ENCODE assay signal across 12 cellular contexts in the genomic region with DNA sequence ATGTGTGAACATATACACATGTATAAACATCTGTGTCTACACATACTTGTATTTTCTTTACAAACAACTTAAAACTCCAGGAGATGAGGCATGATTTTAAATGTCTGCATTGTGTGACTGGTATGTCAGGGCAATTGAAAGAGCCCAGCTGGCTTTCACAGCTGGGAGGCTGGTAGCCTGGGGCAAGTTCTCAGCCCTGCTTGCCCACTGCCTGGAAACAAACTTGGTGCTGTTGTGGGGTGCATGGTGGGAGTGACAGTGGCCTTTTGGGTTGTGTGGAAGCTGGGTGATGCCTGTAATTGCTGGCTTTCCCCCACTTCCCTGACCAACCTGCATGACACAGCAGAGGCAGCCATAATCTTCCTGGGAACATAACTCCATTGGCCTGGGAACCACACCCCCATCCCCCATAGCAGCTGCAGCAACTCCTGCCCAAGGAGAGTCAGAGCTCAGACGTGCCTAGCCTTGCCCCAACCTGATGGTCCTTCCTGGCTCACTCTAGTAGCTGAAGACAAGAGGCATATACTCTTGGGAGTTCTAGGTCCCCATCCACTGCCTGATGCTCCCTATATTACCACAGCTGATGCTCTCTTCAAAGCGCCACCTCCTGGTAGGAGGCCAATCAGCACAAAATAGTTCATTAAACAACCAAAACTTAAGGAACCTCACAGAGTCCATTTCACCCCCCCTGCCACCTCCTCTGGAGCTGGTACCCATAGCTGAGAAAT.
DNase-seq lines count a peak whose midpoint lies in the region; ATAC-seq and TF ChIP-seq lines count a peak whose summit lies in the region.
"Had no signal": no experiment of that assay in that cellular context is flagged by ENCODE, and none has a peak within 500 bp of the region (broad histone marks: within the 10 kb centered on the region; RNA-seq: fewer than 3 reads in every experiment).

No MANE protein-coding gene starts in this region.

- H3K27me3 Mint-ChIP-seq in GM23338 (ENCODE audit: insufficient read depth, low read depth, poor library complexity), result peaks cover 5% of the 10 kb centered on the region

- H3K9ac ChIP-seq in DND-41 (ENCODE audit: low read depth, low read length), result no peak overlapping the region

- no peaks in the 10 kb centered on the region for H3K36me3 ChIP-seq in DND-41 (ENCODE audit: insufficient read depth, low read length)
- no peaks in the 10 kb centered on the region for H3K36me3 ChIP-seq in GM23338 (ENCODE audit: insufficient read depth)
- no peaks in the 10 kb centered on the region for H3K36me3 ChIP-seq in MG63
- H3K36me3 ChIP-seq: adrenal gland, right atrium auricular region had no signal

- TF ChIP-seq CTCF in DND-41 (IDR thresholded peaks at IDR 0.05; ENCODE audit: borderline replicate concordance, extremely low read depth, low read length, poor library complexity, severe bottlenecking), result peak; percentile 48
- TF ChIP-seq CTCF in GM23338 (conservative IDR thresholded peaks at IDR 0.05; ENCODE audit: low read depth in 2 of 2), result peak; percentile 61 to 64

- peak; percentile 57; the same call in 2 of the 3 replicates for ATAC-seq in DND-41 (ENCODE audit: insufficient read depth, low read depth)
- no peak; the same call in 2 of the 3 replicates for ATAC-seq in GM23338

- peaks cover 32% of the 10 kb centered on the region for H3K36me3 Mint-ChIP-seq in GM23338 (ENCODE audit: low read depth)

- H3K4me3 ChIP-seq in DND-41 (ENCODE audit: low read depth in 1 of 2, low read length in 2 of 2) (no peak overlapping the region), GM23338 (no peak overlapping the region), MG63 (no peak overlapping the region)
- H3K4me3 ChIP-seq: adrenal gland, right atrium auricular region had no signal

- H3K4me1 ChIP-seq in DND-41 (ENCODE audit: insufficient read depth, low read length), result no peaks in the 10 kb centered on the region
- H3K4me1 ChIP-seq in GM23338 (ENCODE audit: insufficient read depth), result peaks cover 8% of the 10 kb centered on the region
- H3K4me1 ChIP-seq: adrenal gland had no signal

- H3K4me1 Mint-ChIP-seq in GM23338, result peaks cover 8% of the 10 kb centered on the region

- in situ Hi-C loops in SK-MEL-5 (cut with HindIII; ENCODE audit: low pct_unique_long_range_greater_than_20kb, low sequenced_read_pairs), result no loop called here

- H3K27ac Mint-ChIP-seq in GM23338, result no peak overlapping the region; the same call in 1 of the 2 replicates

- H4K20me1 ChIP-seq in DND-41 (ENCODE audit: insufficient read depth, low read length) (no peaks in the 10 kb centered on the region), GM23338 (replicated peaks; ENCODE audit: insufficient read depth) (no peaks in the 10 kb centered on the region)

- H3K9me2 ChIP-seq in GM23338 (ENCODE audit: insufficient read depth), result 0 out of 2 replicates have a peak, but pooled peaks cover 4% of the 10 kb centered on the region

- peak; percentile 8 for DNase-seq in DND-41
- DNase-seq in GM23338 (ENCODE audit: low spot score), result peak; percentile 61
- DNase-seq in SK-MEL-5 (ENCODE audit: low read depth, low spot score), result peak; percentile 24
- peak; percentile 13 for DNase-seq in foreskin melanocyte
- no peak for DNase-seq in HuH-7 (ENCODE audit: low spot score)
- DNase-seq in NCI-H1092 treated with DMSO at 0.1 percent for 48 hours (lab: John Stamatoyannopoulos, UW), result no peak
- DNase-seq in MG63, result no peak
- DNase-seq: adrenal gland; effector CD8-positive, alpha-beta T cell; NCI-H510A; trophoblast cell had no signal

- H3K27ac ChIP-seq in DND-41 (ENCODE audit: low read length), result no peak overlapping the region
- no peak overlapping the region for H3K27ac ChIP-seq in GM23338 (ENCODE audit: low read depth)
- H3K27ac ChIP-seq: adrenal gland, right atrium auricular region had no signal

- H3K9me3 ChIP-seq in DND-41 (ENCODE audit: insufficient read depth, low read length, severe bottlenecking) (no peaks in the 10 kb centered on the region), MG63 (no peaks in the 10 kb centered on the region)
- H3K9me3 ChIP-seq: adrenal gland, right atrium auricular region had no signal

- peaks cover 18% of the 10 kb centered on the region; the same call in 2 of the 3 replicates for H3K9me3 Mint-ChIP-seq in GM23338

- no peaks in the 10 kb centered on the region for H3F3A ChIP-seq in GM23338 (replicated peaks; ENCODE audit: low read depth)

- no peak overlapping the region for H3K4me3 Mint-ChIP-seq in GM23338

- H3K27me3 ChIP-seq in DND-41 (ENCODE audit: insufficient read depth, low read length, poor library complexity) (no peaks in the 10 kb centered on the region), GM23338 (ENCODE audit: insufficient read depth) (no peaks in the 10 kb centered on the region), MG63 (no peaks in the 10 kb centered on the region)
- H3K27me3 ChIP-seq: adrenal gland, right atrium auricular region had no signal

- H2AFZ ChIP-seq in DND-41 (ENCODE audit: low read depth, low read length), result no peak overlapping the region
- H2AFZ ChIP-seq in GM23338, result no peak overlapping the region

- no peaks in the 10 kb centered on the region for H3K79me2 ChIP-seq in DND-41 (ENCODE audit: insufficient read depth, low read length)
- H3K79me2 ChIP-seq in GM23338 (replicated peaks; ENCODE audit: insufficient read depth), result no peaks in the 10 kb centered on the region

- no peak overlapping the region for H3K4me2 ChIP-seq in DND-41 (ENCODE audit: insufficient read depth, low read length)
- H3K4me2 ChIP-seq in GM23338, result no peak overlapping the region

TF ChIP-seq in GM23338, 12 proteins besides CTCF, POLR2A, EP300 and RAD21 (continues in another document):
- TF ChIP-seq EZH2phosphoT487 (IDR thresholded peaks at IDR 0.05; ENCODE audit: unreplicated experiment) (no peak), CREB1 (CRISPR knock-in tag; IDR thresholded peaks at IDR 0.05; ENCODE audit: low read depth) (no peak), POLR2AphosphoS5 (IDR thresholded peaks at IDR 0.05; ENCODE audit: low read depth) (no peak), JUNB (IDR thresholded peaks at IDR 0.05; ENCODE audit: unreplicated experiment) (no peak), ZNF331 (CRISPR knock-in tag; IDR thresholded peaks at IDR 0.05; ENCODE audit: low read depth) (no peak), NANOG (IDR thresholded peaks at IDR 0.05; ENCODE audit: borderline replicate concordance) (no peak), STAT1 (IDR thresholded peaks at IDR 0.05; ENCODE audit: unreplicated experiment) (no peak), ZNF114 (CRISPR knock-in tag; IDR thresholded peaks at IDR 0.05) (no peak)
- TF ChIP-seq, protein P1, sequence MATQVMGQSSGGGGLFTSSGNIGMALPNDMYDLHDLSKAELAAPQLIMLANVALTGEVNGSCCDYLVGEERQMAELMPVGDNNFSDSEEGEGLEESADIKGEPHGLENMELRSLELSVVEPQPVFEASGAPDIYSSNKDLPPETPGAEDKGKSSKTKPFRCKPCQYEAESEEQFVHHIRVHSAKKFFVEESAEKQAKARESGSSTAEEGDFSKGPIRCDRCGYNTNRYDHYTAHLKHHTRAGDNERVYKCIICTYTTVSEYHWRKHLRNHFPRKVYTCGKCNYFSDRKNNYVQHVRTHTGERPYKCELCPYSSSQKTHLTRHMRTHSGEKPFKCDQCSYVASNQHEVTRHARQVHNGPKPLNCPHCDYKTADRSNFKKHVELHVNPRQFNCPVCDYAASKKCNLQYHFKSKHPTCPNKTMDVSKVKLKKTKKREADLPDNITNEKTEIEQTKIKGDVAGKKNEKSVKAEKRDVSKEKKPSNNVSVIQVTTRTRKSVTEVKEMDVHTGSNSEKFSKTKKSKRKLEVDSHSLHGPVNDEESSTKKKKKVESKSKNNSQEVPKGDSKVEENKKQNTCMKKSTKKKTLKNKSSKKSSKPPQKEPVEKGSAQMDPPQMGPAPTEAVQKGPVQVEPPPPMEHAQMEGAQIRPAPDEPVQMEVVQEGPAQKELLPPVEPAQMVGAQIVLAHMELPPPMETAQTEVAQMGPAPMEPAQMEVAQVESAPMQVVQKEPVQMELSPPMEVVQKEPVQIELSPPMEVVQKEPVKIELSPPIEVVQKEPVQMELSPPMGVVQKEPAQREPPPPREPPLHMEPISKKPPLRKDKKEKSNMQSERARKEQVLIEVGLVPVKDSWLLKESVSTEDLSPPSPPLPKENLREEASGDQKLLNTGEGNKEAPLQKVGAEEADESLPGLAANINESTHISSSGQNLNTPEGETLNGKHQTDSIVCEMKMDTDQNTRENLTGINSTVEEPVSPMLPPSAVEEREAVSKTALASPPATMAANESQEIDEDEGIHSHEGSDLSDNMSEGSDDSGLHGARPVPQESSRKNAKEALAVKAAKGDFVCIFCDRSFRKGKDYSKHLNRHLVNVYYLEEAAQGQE (IDR thresholded peaks at IDR 0.05; ENCODE audit: unreplicated experiment), result no peak

Comparison
In these comparisons a context has a peak if more than half of its experiments do, and no peak if none do; other contexts are left out.
1. DNase-seq: peak in DND-41 (single experiment), GM23338 (single experiment), SK-MEL-5 (single experiment) and foreskin melanocyte (single experiment); none in HuH-7 (single experiment), NCI-H1092 treated with DMSO at 0.1 percent for 48 hours (single experiment) and MG63 (single experiment).